ENCODE assay signal across 23 cellular contexts in the genomic region with DNA sequence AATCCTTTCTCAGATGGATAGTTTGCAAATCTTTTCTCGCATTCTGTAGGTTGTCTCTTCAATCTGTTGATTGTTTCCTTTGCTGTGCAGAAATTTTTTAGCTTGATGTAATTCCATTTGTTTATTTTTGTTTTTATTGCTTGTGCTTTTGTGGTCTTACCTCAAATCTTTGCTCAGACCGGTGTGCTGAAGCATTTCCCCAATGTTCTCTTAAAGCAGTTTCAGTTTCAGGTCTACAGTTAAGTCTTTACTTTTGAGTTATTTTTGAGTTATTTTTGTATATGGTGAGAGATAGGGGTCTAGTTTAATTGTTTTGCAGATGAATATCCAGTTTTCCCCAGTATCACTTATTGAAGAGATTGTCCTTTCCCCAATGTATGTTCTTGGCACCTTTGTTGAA. TPM values are rescaled to one million over a fixed set of nuclear protein-coding genes. Genes with fewer than 3 reads are reported as not detected.
DNase-seq lines count a peak whose midpoint lies in the region; ATAC-seq lines count a peak whose summit lies in the region.
"Had no signal": no experiment of that assay in that cellular context is flagged by ENCODE, and none has a peak within 500 bp of the region (broad histone marks: within the 10 kb centered on the region; RNA-seq: fewer than 3 reads in every experiment).

No MANE protein-coding gene starts in this region.

- H3K4me3 Mint-ChIP-seq in natural killer cell treated with Interleukin-12 subunit alpha and Interleukin-12 subunit beta and Interleukin-15 and Interleukin-18, amount 100 ng/mL, for 72 hours, result no peak overlapping the region
- no peak overlapping the region for H3K4me3 Mint-ChIP-seq in activated CD8-positive, alpha-beta memory T cell treated with anti-CD3 and anti-CD28 coated beads, Interleukin-2, amount 10 ng/mL, durations not matched to agents 7 days and 5 days
- H3K4me3 Mint-ChIP-seq: CD4-positive, alpha-beta T cell; central memory CD8-positive, alpha-beta T cell; nephron progenitor cell had no signal

- no peaks in the 10 kb centered on the region for H3K36me3 Mint-ChIP-seq in natural killer cell treated with Interleukin-12 subunit alpha and Interleukin-12 subunit beta and Interleukin-15 and Interleukin-18, amount 100 ng/mL, for 72 hours
- peaks cover 4% of the 10 kb centered on the region for H3K36me3 Mint-ChIP-seq in activated CD8-positive, alpha-beta memory T cell treated with anti-CD3 and anti-CD28 coated beads, Interleukin-2, amount 10 ng/mL, durations not matched to agents 7 days and 5 days

- no peaks in the 10 kb centered on the region for H3K4me1 Mint-ChIP-seq in natural killer cell treated with Interleukin-12 subunit alpha and Interleukin-12 subunit beta and Interleukin-15 and Interleukin-18, amount 100 ng/mL, for 72 hours (ENCODE audit: low read depth in 2 of 2)
- peaks cover 8% of the 10 kb centered on the region for H3K4me1 Mint-ChIP-seq in activated CD8-positive, alpha-beta memory T cell treated with anti-CD3 and anti-CD28 coated beads, Interleukin-2, amount 10 ng/mL, durations not matched to agents 7 days and 5 days
- H3K4me1 Mint-ChIP-seq: central memory CD8-positive, alpha-beta T cell; nephron progenitor cell had no signal

- peak; percentile 78 for ATAC-seq in GM18502 (IDR thresholded peaks at IDR 0.05; ENCODE audit: poor library complexity, unreplicated experiment)
- peak; percentile 70 for ATAC-seq in GM19438 (IDR thresholded peaks at IDR 0.05; ENCODE audit: low read depth, unreplicated experiment)
- ATAC-seq in HG02798 (IDR thresholded peaks at IDR 0.05; ENCODE audit: poor library complexity, unreplicated experiment), result peak; percentile 61
- ATAC-seq in HG03520 (IDR thresholded peaks at IDR 0.05; ENCODE audit: unreplicated experiment), result peak; percentile 77
- no peak for ATAC-seq in natural killer cell treated with Interleukin-12 subunit alpha and Interleukin-12 subunit beta and Interleukin-15 and Interleukin-18, amount 100 ng/mL, for 72 hours
- ATAC-seq in activated CD8-positive, alpha-beta memory T cell treated with anti-CD3 and anti-CD28 coated beads, Interleukin-2, amount 10 ng/mL, durations not matched to agents 7 days and 5 days, result no peak
- ATAC-seq: heart right ventricle, Panc1, SK-N-SH treated with all-trans-retinoic acid at 6 μM for 48 hours had no signal

- H3K9me3 Mint-ChIP-seq in natural killer cell treated with Interleukin-12 subunit alpha and Interleukin-12 subunit beta and Interleukin-15 and Interleukin-18, amount 100 ng/mL, for 72 hours, result peaks cover 2% of the 10 kb centered on the region
- peaks cover 3% of the 10 kb centered on the region for H3K9me3 Mint-ChIP-seq in activated CD8-positive, alpha-beta memory T cell treated with anti-CD3 and anti-CD28 coated beads, Interleukin-2, amount 10 ng/mL, durations not matched to agents 7 days and 5 days (ENCODE audit: low read depth)
- H3K9me3 Mint-ChIP-seq: CD4-positive, alpha-beta T cell; central memory CD8-positive, alpha-beta T cell had no signal

- no peak overlapping the region for H3K27ac Mint-ChIP-seq in natural killer cell treated with Interleukin-12 subunit alpha and Interleukin-12 subunit beta and Interleukin-15 and Interleukin-18, amount 100 ng/mL, for 72 hours
- H3K27ac Mint-ChIP-seq in activated CD8-positive, alpha-beta memory T cell treated with anti-CD3 and anti-CD28 coated beads, Interleukin-2, amount 10 ng/mL, durations not matched to agents 7 days and 5 days, result no peak overlapping the region
- H3K27ac Mint-ChIP-seq: CD4-positive, alpha-beta T cell; nephron progenitor cell had no signal

- H3K27me3 Mint-ChIP-seq in natural killer cell treated with Interleukin-12 subunit alpha and Interleukin-12 subunit beta and Interleukin-15 and Interleukin-18, amount 100 ng/mL, for 72 hours, result peaks cover 22 to 26% of the 10 kb centered on the region in 2 donors
- peaks cover 21% of the 10 kb centered on the region for H3K27me3 Mint-ChIP-seq in activated CD8-positive, alpha-beta memory T cell treated with anti-CD3 and anti-CD28 coated beads, Interleukin-2, amount 10 ng/mL, durations not matched to agents 7 days and 5 days

- CTCF ChIA-PET in activated CD8-positive, alpha-beta memory T cell treated with anti-CD3 and anti-CD28 coated beads, Interleukin-2, amount 10 ng/mL, durations not matched to agents 7 days and 5 days (lab: Charles Lee), result no interaction called here

- DNase-seq in natural killer cell treated with Interleukin-12 subunit alpha and Interleukin-12 subunit beta and Interleukin-15 and Interleukin-18, amount 100 ng/mL, for 72 hours (ENCODE audit: low spot score), result no peak
- DNase-seq in UCSD-AML1 (lab: John Stamatoyannopoulos, UW; ENCODE audit: unreplicated experiment) (no peak), NCI-H128 (lab: John Stamatoyannopoulos, UW; ENCODE audit: unreplicated experiment) (no peak)
- DNase-seq in activated CD8-positive, alpha-beta memory T cell treated with anti-CD3 and anti-CD28 coated beads, Interleukin-2, amount 10 ng/mL, durations not matched to agents 7 days and 5 days, result no peak
- DNase-seq: activated CD4-positive, alpha-beta T cell treated with anti-CD3 and anti-CD28 coated beads, Interleukin-2, amount 50 U/mL, for 1 hour; activated naive CD4-positive, alpha-beta T cell; activated T-cell treated with anti-CD3 and anti-CD28 coated beads for 4 hours; anterior cingulate cortex; CD4-positive, alpha-beta T cell; heart right ventricle; KG1; mammary epithelial cell; NCI-H1105; NCI-H2171 treated with DMSO at 0.1 percent for 48 hours; NCI-H774; nephron progenitor cell had no signal

RNA-seq across cellular contexts. Expression of gene SLC25A14, which starts 18.2 kb away (rescaled TPM):
- total RNA-seq in natural killer cell treated with Interleukin-12 subunit alpha and Interleukin-12 subunit beta and Interleukin-15 and Interleukin-18, amount 100 ng/mL, for 72 hours, result 10 to 100 TPM; 11.9 to 12.1 TPM
- 10 to 100 TPM; 10.1 to 11.5 TPM for total RNA-seq in activated CD8-positive, alpha-beta memory T cell treated with anti-CD3 and anti-CD28 coated beads, Interleukin-2, amount 10 ng/mL, durations not matched to agents 7 days and 5 days

RNA-seq across cellular contexts. Expression of gene ZNF280C, which starts 52.9 kb away (rescaled TPM):
- total RNA-seq in natural killer cell treated with Interleukin-12 subunit alpha and Interleukin-12 subunit beta and Interleukin-15 and Interleukin-18, amount 100 ng/mL, for 72 hours, result 1 to 10 TPM; 4.1 to 6.7 TPM
- 1 to 10 TPM; 6.7 to 7.8 TPM for total RNA-seq in activated CD8-positive, alpha-beta memory T cell treated with anti-CD3 and anti-CD28 coated beads, Interleukin-2, amount 10 ng/mL, durations not matched to agents 7 days and 5 days

Comparison
In these comparisons a context has a peak if more than half of its experiments do, and no peak if none do; other contexts are left out.
1. ATAC-seq: peak in GM18502 (single experiment), GM19438 (single experiment), HG02798 (single experiment) and HG03520 (single experiment); none in natural killer cell treated with Interleukin-12 subunit alpha and Interleukin-12 subunit beta and Interleukin-15 and Interleukin-18, amount 100 ng/mL, for 72 hours (0 of 2) and activated CD8-positive, alpha-beta memory T cell treated with anti-CD3 and anti-CD28 coated beads, Interleukin-2, amount 10 ng/mL, durations not matched to agents 7 days and 5 days (single experiment).